2 cellular contexts compared by ENCODE assay signal in the genomic region with DNA sequence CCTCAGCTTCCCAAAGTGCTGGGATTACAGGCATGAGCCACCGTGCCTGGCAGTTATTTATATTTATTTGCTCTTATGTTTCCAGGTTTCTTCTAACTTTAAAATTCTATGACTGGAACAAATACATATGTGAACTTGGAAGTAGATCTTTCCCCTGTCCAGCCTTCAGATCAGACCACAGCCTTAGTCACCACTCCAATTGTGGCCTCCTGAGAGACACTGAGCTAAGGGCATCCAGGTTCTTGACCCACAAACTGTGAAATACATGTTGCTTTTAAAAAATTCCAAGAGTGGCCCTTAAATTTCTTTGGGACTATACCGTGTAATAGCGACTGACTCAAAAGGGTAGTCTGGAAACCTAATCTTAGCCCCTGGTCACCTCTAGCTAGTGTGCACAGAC.
TF ChIP-seq lines count a peak whose summit lies in the region.

No MANE protein-coding gene starts in this region.

TF ChIP-seq in IMR-90, 13 proteins besides CTCF, POLR2A, EP300 and RAD21:
- TF ChIP-seq RFX5 (IDR thresholded peaks at IDR 0.05; ENCODE audit: low read depth, low read length) (no peak), NFE2L2 (IDR thresholded peaks at IDR 0.05; ENCODE audit: low read depth, low read length) (no peak), MXI1 (IDR thresholded peaks at IDR 0.05; ENCODE audit: borderline replicate concordance, low read depth, low read length) (no peak), CHD1 (IDR thresholded peaks at IDR 0.05; ENCODE audit: low read depth, low read length) (no peak), RCOR1 (IDR thresholded peaks at IDR 0.05; ENCODE audit: insufficient replicate concordance, low read length) (no peak), MAZ (IDR thresholded peaks at IDR 0.05; ENCODE audit: borderline replicate concordance, low read depth, low read length) (no peak), BHLHE40 (IDR thresholded peaks at IDR 0.05; ENCODE audit: low read depth, low read length) (no peak), SMC3 (IDR thresholded peaks at IDR 0.05; ENCODE audit: low read depth, low read length) (no peak), MAFK (IDR thresholded peaks at IDR 0.05; ENCODE audit: low read depth, low read length) (no peak)
- TF ChIP-seq, protein P1, sequence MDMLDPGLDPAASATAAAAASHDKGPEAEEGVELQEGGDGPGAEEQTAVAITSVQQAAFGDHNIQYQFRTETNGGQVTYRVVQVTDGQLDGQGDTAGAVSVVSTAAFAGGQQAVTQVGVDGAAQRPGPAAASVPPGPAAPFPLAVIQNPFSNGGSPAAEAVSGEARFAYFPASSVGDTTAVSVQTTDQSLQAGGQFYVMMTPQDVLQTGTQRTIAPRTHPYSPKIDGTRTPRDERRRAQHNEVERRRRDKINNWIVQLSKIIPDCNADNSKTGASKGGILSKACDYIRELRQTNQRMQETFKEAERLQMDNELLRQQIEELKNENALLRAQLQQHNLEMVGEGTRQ (IDR thresholded peaks at IDR 0.05; ENCODE audit: low read depth, low read length) = no peak
- TF ChIP-seq, protein P2, sequence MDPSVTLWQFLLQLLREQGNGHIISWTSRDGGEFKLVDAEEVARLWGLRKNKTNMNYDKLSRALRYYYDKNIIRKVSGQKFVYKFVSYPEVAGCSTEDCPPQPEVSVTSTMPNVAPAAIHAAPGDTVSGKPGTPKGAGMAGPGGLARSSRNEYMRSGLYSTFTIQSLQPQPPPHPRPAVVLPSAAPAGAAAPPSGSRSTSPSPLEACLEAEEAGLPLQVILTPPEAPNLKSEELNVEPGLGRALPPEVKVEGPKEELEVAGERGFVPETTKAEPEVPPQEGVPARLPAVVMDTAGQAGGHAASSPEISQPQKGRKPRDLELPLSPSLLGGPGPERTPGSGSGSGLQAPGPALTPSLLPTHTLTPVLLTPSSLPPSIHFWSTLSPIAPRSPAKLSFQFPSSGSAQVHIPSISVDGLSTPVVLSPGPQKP (IDR thresholded peaks at IDR 0.05; ENCODE audit: borderline replicate concordance, low read depth, low read length) = no peak

TF ChIP-seq in endothelial cell of umbilical vein, 7 proteins besides CTCF, POLR2A, EP300 and RAD21:
- TF ChIP-seq JUN (IDR thresholded peaks at IDR 0.05; ENCODE audit: borderline replicate concordance, insufficient read depth, insufficient read length, low read depth) (no peak), MYC (IDR thresholded peaks at IDR 0.05; ENCODE audit: low read depth, low read length) (no peak), FOS (IDR thresholded peaks at IDR 0.05; ENCODE audit: borderline replicate concordance, insufficient read depth, low read length) (no peak), POLR2AphosphoS5 (IDR thresholded peaks at IDR 0.05; ENCODE audit: insufficient read depth, low read depth, low read length) (no peak), GATA2 (IDR thresholded peaks at IDR 0.05; ENCODE audit: insufficient read depth, insufficient read length, low read depth, low read length) (no peak)
